Comparison of ENCODE assay signal across 17 cellular contexts in the genomic region with DNA sequence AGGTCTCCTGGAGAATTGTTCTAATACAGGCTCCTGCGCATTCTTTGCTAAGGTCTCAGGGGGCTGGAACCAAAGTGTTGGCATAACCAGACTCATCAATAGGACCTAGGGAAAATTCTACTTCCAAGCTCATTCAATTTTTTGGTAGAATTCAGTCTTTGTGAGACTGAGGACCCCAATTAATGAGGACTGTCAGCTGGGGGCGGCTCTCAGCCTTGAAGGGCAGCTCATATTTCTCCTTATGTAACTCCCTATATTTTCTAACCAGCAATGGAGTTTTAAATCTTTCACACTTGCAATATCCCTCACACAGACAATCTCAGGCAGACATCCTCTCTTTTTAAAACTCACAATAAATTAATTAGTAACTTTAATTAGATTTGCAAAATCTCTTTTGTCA.
DNase-seq lines count a peak whose midpoint lies in the region; ATAC-seq, FAIRE-seq and TF ChIP-seq lines count a peak whose summit lies in the region.
"Had no signal": no experiment of that assay in that cellular context is flagged by ENCODE, and none has a peak within 500 bp of the region (broad histone marks: within the 10 kb centered on the region; RNA-seq: fewer than 3 reads in every experiment).

No MANE protein-coding gene starts in this region.

- H3K27ac ChIP-seq in H9 (ENCODE audit: insufficient read length, low read depth, low read length): no peak overlapping the region
- H3K27ac ChIP-seq in H1 (ENCODE audit: low read depth, low read length): no peak overlapping the region
- no peak overlapping the region for H3K27ac ChIP-seq in mesendoderm (ENCODE audit: low read depth, low read length)
- no peak overlapping the region for H3K27ac ChIP-seq in CD4-positive, alpha-beta T cell (ENCODE audit: low read depth, low read length)
- no peak overlapping the region for H3K27ac ChIP-seq in body of pancreas
- H3K27ac ChIP-seq: C4-2B, KMS-11 had no signal

- CTCF ChIA-PET in H1 (lab: Charles Lee; ENCODE audit: partially characterized antibody): interaction anchor here (0.8 to 1.2 kb wide), 5 partner anchors 12 to 472 kb away, joined by 3 to 4 read pairs (median 3); no protein-coding TSS in a partner anchor
- CTCF ChIA-PET in CD4-positive, alpha-beta T cell (lab: Charles Lee): no interaction called here

- H3K79me2 ChIP-seq in H9 (ENCODE audit: insufficient read depth, low read length) (no peaks in the 10 kb centered on the region), H1 (ENCODE audit: control insufficient read depth in 1 of 2, insufficient read depth in 2 of 2, low read length in 2 of 2) (no peaks in the 10 kb centered on the region), mesendoderm (ENCODE audit: control insufficient read depth, insufficient read depth, low read length) (no peaks in the 10 kb centered on the region)

- H3K9me3 ChIP-seq in H9 (ENCODE audit: control insufficient read depth, low read depth, low read length) (no peaks in the 10 kb centered on the region), H1 (ENCODE audit: insufficient read depth in 2 of 2, low read depth in 1 of 2, low read length in 1 of 2) (no peaks in the 10 kb centered on the region), body of pancreas (no peaks in the 10 kb centered on the region)
- no peaks in the 10 kb centered on the region for H3K9me3 ChIP-seq in CD4-positive, alpha-beta T cell (ENCODE audit: control insufficient read depth, low read length)
- H3K9me3 ChIP-seq: HAP-1 had no signal

- H3K56ac ChIP-seq in H9 (ENCODE audit: insufficient read length, low read depth, low read length) (no peak overlapping the region), H1 (replicated peaks; ENCODE audit: insufficient read length, low read depth, low read length) (no peak overlapping the region), mesendoderm (ENCODE audit: low read length) (no peak overlapping the region)

- no peak overlapping the region for H3K18ac ChIP-seq in H9 (ENCODE audit: insufficient read length, low read depth, low read length)
- H3K18ac ChIP-seq in H1 (ENCODE audit: extremely low read depth, low read length): no peak overlapping the region
- H3K18ac ChIP-seq in mesendoderm (ENCODE audit: low read length): no peak overlapping the region

- H3K4me3 Mint-ChIP-seq in H9: no peak overlapping the region
- no peak overlapping the region for H3K4me3 Mint-ChIP-seq in CD4-positive, alpha-beta T cell
- H3K4me3 Mint-ChIP-seq: CD4-positive, alpha-beta memory T cell had no signal

- TF ChIP-seq POLR2A in H1 (IDR thresholded peaks at IDR 0.05; ENCODE audit: control extremely low read depth in 1 of 2, low read depth in 2 of 2, low read length in 2 of 2) (no peak), body of pancreas (IDR thresholded peaks at IDR 0.05) (no peak)

- H3K9ac ChIP-seq in H9 (ENCODE audit: extremely low read depth, insufficient read length, low read length): no peak overlapping the region
- no peak overlapping the region for H3K9ac ChIP-seq in H1 (replicated peaks in 1 of 4; ENCODE audit: extremely low read depth in 1 of 4, low read depth in 3 of 4, low read length in 3 of 4)
- no peak overlapping the region for H3K9ac ChIP-seq in mesendoderm (ENCODE audit: low read length)
- H3K9ac ChIP-seq: KMS-11 had no signal

- DNase-seq in H9: peak; percentile 38
- DNase-seq in H1 (ENCODE audit: low read depth in 1 of 2, low spot score in 2 of 2): no peak
- DNase-seq in mesendoderm: peak; percentile 10
- no peak for DNase-seq in CD4-positive, alpha-beta T cell
- DNase-seq in body of pancreas: no peak
- DNase-seq in posterior vena cava (ENCODE audit: low spot score): no peak
- DNase-seq: ACHN; AML-193; CD4-positive, alpha-beta memory T cell; GOT3 had no signal

- H4K20me1 ChIP-seq in H9 (ENCODE audit: control insufficient read depth, insufficient read depth, insufficient read length) (no peaks in the 10 kb centered on the region), H1 (replicated peaks in 1 of 2; ENCODE audit: control insufficient read depth in 1 of 2, insufficient read depth in 2 of 2, low read length in 2 of 2) (no peaks in the 10 kb centered on the region)

- H3K79me1 ChIP-seq in H9 (ENCODE audit: insufficient read depth, low read depth, low read length, poor library complexity, severe bottlenecking): no peaks in the 10 kb centered on the region
- no peaks in the 10 kb centered on the region; the same call in 1 of the 2 replicates for H3K79me1 ChIP-seq in H1 (ENCODE audit: low read depth, low read length)
- H3K79me1 ChIP-seq in mesendoderm (ENCODE audit: low read length): no peaks in the 10 kb centered on the region

- no peaks in the 10 kb centered on the region for H3K4me1 Mint-ChIP-seq in H9
- H3K4me1 Mint-ChIP-seq in CD4-positive, alpha-beta T cell (ENCODE audit: low read depth): no peaks in the 10 kb centered on the region
- H3K4me1 Mint-ChIP-seq: CD4-positive, alpha-beta memory T cell had no signal

- H2BK120ac ChIP-seq in H9 (ENCODE audit: low read depth, low read length, poor library complexity, severe bottlenecking) (no peak overlapping the region), H1 (replicated peaks; ENCODE audit: low read depth, low read length) (no peak overlapping the region), mesendoderm (ENCODE audit: low read depth, low read length) (no peak overlapping the region)

- H2AK5ac ChIP-seq in H9 (ENCODE audit: insufficient read length, low read length) (no peak overlapping the region), H1 (ENCODE audit: low read depth, low read length) (no peak overlapping the region), mesendoderm (ENCODE audit: low read length) (no peak overlapping the region)

- H4K5ac ChIP-seq in H9 (ENCODE audit: insufficient read length, low read depth, low read length) (no peak overlapping the region), H1 (ENCODE audit: insufficient read length, low read depth, low read length) (no peak overlapping the region), mesendoderm (ENCODE audit: low read length) (no peak overlapping the region)

- H3K4me1 ChIP-seq in H9 (ENCODE audit: insufficient read depth, low read length): no peaks in the 10 kb centered on the region
- H3K4me1 ChIP-seq in H1 (replicated peaks in 1 of 4; ENCODE audit: control insufficient read depth in 3 of 4, insufficient read depth in 4 of 4, low read length in 3 of 4): no peaks in the 10 kb centered on the region
- H3K4me1 ChIP-seq in mesendoderm (ENCODE audit: control insufficient read depth, low read depth, low read length): no peaks in the 10 kb centered on the region
- H3K4me1 ChIP-seq in body of pancreas: no peaks in the 10 kb centered on the region
- H3K4me1 ChIP-seq: HAP-1 had no signal

- H4K8ac ChIP-seq in H9 (replicated peaks; ENCODE audit: insufficient read length, low read depth, low read length): no peak overlapping the region
- no peak overlapping the region for H4K8ac ChIP-seq in H1 (ENCODE audit: extremely low read depth, insufficient read depth, low read length)
- H4K8ac ChIP-seq in mesendoderm (ENCODE audit: low read depth, low read length): no peak overlapping the region

- H3K36me3 Mint-ChIP-seq in H9 (ENCODE audit: insufficient read depth in 1 of 3, low read depth in 3 of 3): peaks cover 2 to 4% (median 2%) of the 10 kb centered on the region in 3 experiments; a peak in 3 of 7 replicates
- no peaks in the 10 kb centered on the region for H3K36me3 Mint-ChIP-seq in CD4-positive, alpha-beta T cell (ENCODE audit: low read depth)
- H3K36me3 Mint-ChIP-seq: CD4-positive, alpha-beta memory T cell had no signal

- no peaks in the 10 kb centered on the region for H3K9me3 Mint-ChIP-seq in H9
- H3K9me3 Mint-ChIP-seq in CD4-positive, alpha-beta T cell: no peaks in the 10 kb centered on the region

- intact Hi-C loops in CD4-positive, alpha-beta T cell (cut with DNase I, micrococcal nuclease): no loop called here
- intact Hi-C loops in body of pancreas (cut with DNase I) (no loop called here), posterior vena cava (cut with DNase I) (no loop called here)

- WGBS in H9 (ENCODE audit: extremely low coverage, insufficient read length, low lambda C conversion rate): no CpG with 5 or more reads among the region's 2 CpGs
- 76% methylated on average over 2 of the region's 2 CpGs; no CpG with 5 or more reads in 1 of the 2 experiments for WGBS in H1 (ENCODE audit: extremely low coverage in 1 of 2, insufficient coverage in 1 of 2, insufficient read length in 1 of 2, insufficient replicate concordance in 2 of 2, low coverage in 1 of 2, low lambda C conversion rate in 2 of 2, missing lambda C conversion rate in 1 of 2), 2 experiments
- no CpG with 5 or more reads among the region's 2 CpGs for WGBS in mesendoderm (ENCODE audit: extremely low coverage, insufficient coverage, low lambda C conversion rate)
- WGBS in body of pancreas, 2 donors: 56 to 68% methylated on average over 2 of the region's 2 CpGs

- POLR2A ChIA-PET in H1 (lab: Charles Lee; ENCODE audit: partially characterized antibody): no interaction called here
- POLR2A ChIA-PET in CD4-positive, alpha-beta T cell (lab: Charles Lee): no interaction called here

- H3K4me3 ChIP-seq in H1 (ENCODE audit: extremely low read depth in 1 of 4, insufficient read depth in 2 of 4, low read depth in 3 of 4, low read length in 4 of 4) (no peak overlapping the region), mesendoderm (ENCODE audit: low read length) (no peak overlapping the region), body of pancreas (no peak overlapping the region)
- H3K4me3 ChIP-seq: HAP-1 had no signal

- H3K23ac ChIP-seq in H9 (ENCODE audit: insufficient read length, low read depth, low read length) (no peak overlapping the region), H1 (ENCODE audit: insufficient read length) (no peak overlapping the region), mesendoderm (ENCODE audit: low read length) (no peak overlapping the region)

- peak; percentile 65 for TF ChIP-seq CTCF in H9 (conservative IDR thresholded peaks at IDR 0.05)
- peak in 2 of 3 experiments; percentile 10 to 31; a peak in 2 of 4 replicates for TF ChIP-seq CTCF in H1 (IDR thresholded peaks at IDR 0.05; ENCODE audit: control extremely low read depth in 1 of 3, insufficient read depth in 1 of 3, low read depth in 1 of 3, low read length in 3 of 3)
- no peak for TF ChIP-seq CTCF in CD4-positive, alpha-beta T cell (IDR thresholded peaks at IDR 0.05)
- no peak for TF ChIP-seq CTCF in body of pancreas (IDR thresholded peaks at IDR 0.05)

- no peak for FAIRE-seq in H1 (lab: Jason Lieb, UNC)
- FAIRE-seq: A204.1, G401.6, GM12891, GM18507 had no signal

- H3K27me3 Mint-ChIP-seq in H9 (ENCODE audit: low read depth): no peaks in the 10 kb centered on the region; the same call in 1 of the 2 replicates
- H3K27me3 Mint-ChIP-seq in CD4-positive, alpha-beta T cell: no peaks in the 10 kb centered on the region
- H3K27me3 Mint-ChIP-seq: CD4-positive, alpha-beta memory T cell had no signal

- H2AFZ ChIP-seq in H9 (ENCODE audit: low read length) (no peak overlapping the region), H1 (ENCODE audit: low read length) (no peak overlapping the region)

- no peak overlapping the region for H3T11ph ChIP-seq in H9 (ENCODE audit: low read length)

- H3K4me2 ChIP-seq in H9 (ENCODE audit: insufficient read depth, insufficient read length, low read length) (no peak overlapping the region), H1 (ENCODE audit: insufficient read depth in 1 of 2, low read depth in 2 of 2, low read length in 2 of 2) (no peak overlapping the region), mesendoderm (ENCODE audit: low read length) (no peak overlapping the region)
- H3K4me2 ChIP-seq: KMS-11 had no signal

- TF ChIP-seq EP300 in H1 (IDR thresholded peaks at IDR 0.05; ENCODE audit: borderline replicate concordance in 1 of 2, low read depth in 2 of 2, low read length in 2 of 2): no peak

- H3K4ac ChIP-seq in H9 (ENCODE audit: low read depth, low read length) (no peak overlapping the region), H1 (replicated peaks; ENCODE audit: insufficient read length, low read depth, low read length) (no peak overlapping the region), mesendoderm (ENCODE audit: low read depth, low read length) (no peak overlapping the region)

- H2BK15ac ChIP-seq in H9 (ENCODE audit: low read depth, low read length) (no peak overlapping the region), H1 (ENCODE audit: low read length) (no peak overlapping the region), mesendoderm (replicated peaks; ENCODE audit: low read depth) (no peak overlapping the region)

- H4K91ac ChIP-seq in H9 (ENCODE audit: insufficient read length, low read depth, low read length) (no peak overlapping the region), H1 (replicated peaks; ENCODE audit: insufficient read length, low read length) (no peak overlapping the region)

- H3K27ac Mint-ChIP-seq in H9: no peak overlapping the region; a peak in 1 of 7 replicates
- no peak overlapping the region for H3K27ac Mint-ChIP-seq in CD4-positive, alpha-beta T cell
- H3K27ac Mint-ChIP-seq: CD4-positive, alpha-beta memory T cell had no signal

- H2BK12ac ChIP-seq in H9 (ENCODE audit: insufficient read length, low read depth, low read length) (no peak overlapping the region), H1 (ENCODE audit: low read depth, low read length) (no peak overlapping the region)

- H2BK5ac ChIP-seq in H9 (ENCODE audit: insufficient read length, low read length): no peak overlapping the region
- no peak overlapping the region for H2BK5ac ChIP-seq in H1 (ENCODE audit: low read depth, low read length)
- no peak overlapping the region for H2BK5ac ChIP-seq in mesendoderm (ENCODE audit: low read length)

- H3K27me3 ChIP-seq in H9 (ENCODE audit: insufficient read depth, low read length): no peaks in the 10 kb centered on the region
- H3K27me3 ChIP-seq in H1 (replicated peaks in 1 of 4; ENCODE audit: control insufficient read depth in 3 of 4, extremely low read depth in 1 of 4, insufficient read depth in 3 of 4, low read length in 3 of 4): no peaks in the 10 kb centered on the region
- H3K27me3 ChIP-seq in mesendoderm (ENCODE audit: insufficient read depth, low read length, poor library complexity): no peaks in the 10 kb centered on the region
- H3K27me3 ChIP-seq in CD4-positive, alpha-beta T cell (ENCODE audit: control insufficient read depth, insufficient read depth, low read length): no peaks in the 10 kb centered on the region
- no peaks in the 10 kb centered on the region for H3K27me3 ChIP-seq in body of pancreas

- ATAC-seq in CD4-positive, alpha-beta T cell (ENCODE audit: poor library complexity): no peak
- ATAC-seq in body of pancreas: no peak

- H3K23me2 ChIP-seq in H9 (ENCODE audit: insufficient read length, low read depth, low read length, poor library complexity, severe bottlenecking) (no peaks in the 10 kb centered on the region), H1 (ENCODE audit: low read depth, low read length) (no peaks in the 10 kb centered on the region)

- H2BK20ac ChIP-seq in H9 (ENCODE audit: low read depth, low read length, poor library complexity, severe bottlenecking) (no peak overlapping the region), H1 (ENCODE audit: low read length) (no peak overlapping the region)

- H3K14ac ChIP-seq in H9 (ENCODE audit: insufficient read depth, low read length) (no peak overlapping the region), H1 (ENCODE audit: insufficient read length) (no peak overlapping the region)

- peak; percentile 42 to 43 for TF ChIP-seq RAD21 in H1 (IDR thresholded peaks at IDR 0.05 in 1 of 2, conservative IDR thresholded peaks at IDR 0.05 in 1 of 2; ENCODE audit: low read depth in 2 of 2, low read length in 2 of 2)

- H3K36me3 ChIP-seq in H1 (ENCODE audit: control insufficient read depth in 2 of 4, insufficient read depth in 4 of 4, low read length in 3 of 4): no peaks in the 10 kb centered on the region
- no peaks in the 10 kb centered on the region for H3K36me3 ChIP-seq in mesendoderm (ENCODE audit: control insufficient read depth, insufficient read depth, low read length)
- no peaks in the 10 kb centered on the region for H3K36me3 ChIP-seq in body of pancreas (replicated peaks in 1 of 2; ENCODE audit: insufficient read depth in 1 of 2, low read depth in 2 of 2)
- H3K36me3 ChIP-seq: HAP-1 had no signal

Comparison
In these comparisons a context has a peak if more than half of its experiments do, and no peak if none do; other contexts are left out.
1. DNase-seq: peak in H9 (single experiment) and mesendoderm (single experiment); none in H1 (0 of 2), CD4-positive, alpha-beta T cell (0 of 10), body of pancreas (0 of 4) and posterior vena cava (single experiment).
2. CTCF ChIP-seq: peak in H9 (single experiment) and H1 (2 of 3); none in CD4-positive, alpha-beta T cell (single experiment) and body of pancreas (0 of 7).